In genomic region chr4:128832253-128832641, GRCh38 we compare ENCODE assay signal across 12 cellular contexts. TPM values are rescaled to one million over a fixed set of nuclear protein-coding genes. Genes with fewer than 3 reads are reported as not detected.
DNase-seq lines count a peak whose midpoint lies in the region; ATAC-seq, FAIRE-seq and TF ChIP-seq lines count a peak whose summit lies in the region.
"Had no signal": no experiment of that assay in that cellular context is flagged by ENCODE, and none has a peak within 500 bp of the region (broad histone marks: within the 10 kb centered on the region; RNA-seq: fewer than 3 reads in every experiment).

No MANE protein-coding gene starts in this region.

- H3K79me2 ChIP-seq in GM12878 (ENCODE audit: control insufficient read depth, insufficient read depth, low read length) (peaks cover 80% of the 10 kb centered on the region), osteoblast (ENCODE audit: insufficient read depth, low read length) (peaks cover 96% of the 10 kb centered on the region)

- no peaks in the 10 kb centered on the region for H3K9me3 ChIP-seq in GM12878 (replicated peaks; ENCODE audit: control insufficient read depth, insufficient read depth, low read length)
- H3K9me3 ChIP-seq in osteoblast (ENCODE audit: low read depth, low read length) = no peaks in the 10 kb centered on the region

- peak; percentile 17 for ATAC-seq in GM18868 (IDR thresholded peaks at IDR 0.05; ENCODE audit: unreplicated experiment)
- peak; percentile 21 for ATAC-seq in HG02840 (IDR thresholded peaks at IDR 0.05; ENCODE audit: low FRiP score, unreplicated experiment)
- ATAC-seq in GM12878 = peak; percentile 12
- ATAC-seq in HG02870 (IDR thresholded peaks at IDR 0.05; ENCODE audit: unreplicated experiment) = no peak
- ATAC-seq in HG03521 (IDR thresholded peaks at IDR 0.05; ENCODE audit: unreplicated experiment) = no peak

- DNase-seq in GM12878 (ENCODE audit: low read depth, low spot score) (no peak), osteoblast (ENCODE audit: insufficient read length, low spot score, missing footprints) (no peak), NCI-H2107 (lab: John Stamatoyannopoulos, UW) (no peak), iPS-NIHi11 (ENCODE audit: low spot score) (no peak)
- DNase-seq: activated CD4-positive, CD25-positive, alpha-beta regulatory T cell treated with anti-CD3 and anti-CD28 coated beads, Interleukin-2, amount 50 U/mL, for 72 hours; stimulated activated naive CD4-positive, alpha-beta T cell treated with Interleukin-2 at 50 U/mL for 16 hours had no signal

- no peak for TF ChIP-seq EP300 in GM12878 (IDR thresholded peaks at IDR 0.05; ENCODE audit: borderline replicate concordance in 1 of 2, control insufficient read depth in 1 of 2, low read depth in 2 of 2, low read length in 2 of 2)

- RAD21 ChIA-PET in GM12878 (lab: Charles Lee; ENCODE audit: unreplicated experiment) = interaction anchor here (0.7 to 6.3 kb wide), 18 partner anchors 8 to 263 kb away, joined by 3 to 111 read pairs (median 4); partner anchors contain the start of genes C4orf33 and SCLT1

- no TSS peak for BruUV-seq in GM12878 (replicated peaks; lab: Mats Ljungman, UMichigan)

- no peak for FAIRE-seq in GM12878 (lab: Jason Lieb, UNC)
- FAIRE-seq: D721Med had no signal

- WGBS in GM12878 (ENCODE audit: insufficient coverage, insufficient replicate concordance, low lambda C conversion rate, missing lambda C conversion rate) = 88% methylated on average over 1 of the region's 1 CpG

- no peak overlapping the region for H2AFZ ChIP-seq in GM12878 (ENCODE audit: control insufficient read depth, low read depth, low read length)
- H2AFZ ChIP-seq in osteoblast (ENCODE audit: low read length) = no peak overlapping the region

- peaks cover 8 to 32% of the 10 kb centered on the region in 2 experiments for H3K36me3 ChIP-seq in GM12878 (ENCODE audit: control insufficient read depth in 2 of 2, insufficient read depth in 2 of 2, low read length in 1 of 2)
- peaks cover 27% of the 10 kb centered on the region for H3K36me3 ChIP-seq in osteoblast (ENCODE audit: insufficient read depth, low read length)

- H3K4me2 ChIP-seq in GM12878 (ENCODE audit: control insufficient read depth, insufficient read depth) (peak overlapping the region; percentile 56), osteoblast (ENCODE audit: insufficient read depth, low read length) (no peak overlapping the region)

- H3K4me3 ChIP-seq in GM12878 = no peak overlapping the region
- H3K4me3 ChIP-seq in osteoblast (ENCODE audit: insufficient read depth, low read length) = no peak overlapping the region
- H3K4me3 ChIP-seq: lung had no signal

- H4K20me1 ChIP-seq in GM12878 (ENCODE audit: control insufficient read depth, insufficient read depth) (no peaks in the 10 kb centered on the region), osteoblast (ENCODE audit: insufficient read depth, low read length) (peaks cover 3% of the 10 kb centered on the region)

- in situ Hi-C loops in GM12878 (cut with MboI) = no loop called here

- POLR2A ChIA-PET in GM12878 (lab: Charles Lee) = interaction anchor here (0.7 to 1.5 kb wide), 7 partner anchors 11 to 261 kb away, joined by 3 to 16 read pairs (median 4); partner anchors contain the start of gene SCLT1

- SMC1A ChIA-PET in GM12878 (lab: Charles Lee; ENCODE audit: uncharacterized antibody, unreplicated experiment) = interaction anchor here (0.6 to 3.5 kb wide), 21 partner anchors 8 to 315 kb away, joined by 3 to 42 read pairs (median 4); no protein-coding TSS in a partner anchor

- no peak for TF ChIP-seq RAD21 in GM12878 (IDR thresholded peaks at IDR 0.05; ENCODE audit: insufficient read depth, low read depth, low read length)

- intact Hi-C loops in GM12878 (cut with micrococcal nuclease; ENCODE audit: unreplicated experiment) = no loop called here

- TF ChIP-seq CTCF in GM12878 (IDR thresholded peaks at IDR 0.05 in 2 of 3, conservative IDR thresholded peaks at IDR 0.05 in 1 of 3; ENCODE audit: control insufficient read depth in 2 of 3, extremely low read depth in 1 of 3, insufficient read depth in 1 of 3, low read depth in 3 of 3, low read length in 3 of 3) (no peak), osteoblast (IDR thresholded peaks at IDR 0.05; ENCODE audit: extremely low read depth, low read depth, low read length) (no peak)

- H3K27me3 ChIP-seq in GM12878 (replicated peaks in 1 of 2; ENCODE audit: control insufficient read depth in 2 of 2, insufficient read depth in 2 of 2, low read length in 1 of 2) (no peaks in the 10 kb centered on the region), osteoblast (ENCODE audit: insufficient read depth, low read length) (no peaks in the 10 kb centered on the region)

- no peak overlapping the region for H3K9ac ChIP-seq in GM12878 (ENCODE audit: control insufficient read depth, insufficient read depth, low read length)

- TF ChIP-seq POLR2A in GM12878 (IDR thresholded peaks at IDR 0.05; ENCODE audit: low read depth, low read length) = no peak

- CTCF ChIA-PET in GM12878 (lab: Yijun Ruan, JAX) = interaction anchor here (0.7 to 2.8 kb wide), 7 partner anchors 11 to 257 kb away, joined by 3 to 12 read pairs (median 4); partner anchors contain the start of gene JADE1

- H3K27ac ChIP-seq in GM12878 (ENCODE audit: control insufficient read depth, insufficient read depth) = peak overlapping the region; percentile 70; the same call in 1 of the 2 replicates
- H3K27ac ChIP-seq in osteoblast (ENCODE audit: low read depth, low read length) = peak overlapping the region; percentile 83

- H3K4me1 ChIP-seq in GM12878 (ENCODE audit: control insufficient read depth, insufficient read depth, low read length) (peaks cover 31% of the 10 kb centered on the region), osteoblast (ENCODE audit: insufficient read depth, low read length) (peaks cover 20% of the 10 kb centered on the region)

TF ChIP-seq in GM12878, 131 proteins besides CTCF, POLR2A, EP300 and RAD21:
- no peak for TF ChIP-seq WRNIP1 (IDR thresholded peaks at IDR 0.05; ENCODE audit: borderline replicate concordance, low read depth, low read length)
- no peak for TF ChIP-seq BHLHE40 (IDR thresholded peaks at IDR 0.05; ENCODE audit: borderline replicate concordance in 1 of 2, low read depth in 2 of 2, low read length in 1 of 2)
- TF ChIP-seq GATAD2B (conservative IDR thresholded peaks at IDR 0.05; ENCODE audit: low read depth) = 0 out of 2 replicates have a peak, but pooled peaks have one; percentile 25
- peak; percentile 76 for TF ChIP-seq SMARCA5 (IDR thresholded peaks at IDR 0.05)
- no peak for TF ChIP-seq RUNX3 (IDR thresholded peaks at IDR 0.05; ENCODE audit: low read length)
- TF ChIP-seq LARP7 (IDR thresholded peaks at IDR 0.05) = no peak

RNA-seq across cellular contexts. Expression of gene JADE1, which starts 22.7 kb away (rescaled TPM):
- total RNA-seq in GM12878 (2013; cell fraction: nucleolus; rRNA removed) = 38.3 and 39.7 TPM in 2 replicates
- total RNA-seq in GM12878 (2014; rRNA removed) (16.5 TPM in 2 replicates), GM12878 (2014; rRNA removed; fragmentation: Illumina TruSeq; extraction: Trizol) (17.2 and 17.8 TPM in 2 replicates), GM12878 (2021) (22.4 and 27.2 TPM in 2 replicates), osteoblast (25.3 and 26.4 TPM in 2 replicates)
- 9.6 TPM for polyA plus RNA-seq in GM12878 (2011; ENCODE audit: low read depth)
- polyA plus RNA-seq in GM12878 (2011; rRNA removed) (15.0 and 15.2 TPM in 2 replicates), GM12878 (2014; fragmentation: Illumina TruSeq; extraction: Trizol) (14.4 and 17.9 TPM in 2 replicates), GM12878 (2014; fragmentation: Nextera tagmentation; extraction: Ambion mirVana) (1 to 10 TPM; 5.9 to 6.3 TPM), GM12878 (2014; rRNA removed) (11.8 and 13.6 TPM in 2 replicates), GM12878 (2016; fragmentation: Nextera tagmentation; extraction: Ambion mirVana) (10 to 100 TPM; 18.6 to 19.4 TPM)
- 11.4 and 12.2 TPM in 2 replicates for polyA plus RNA-seq in GM12878 (2011; cell fraction: cytosol; rRNA removed)
- polyA plus RNA-seq in GM12878 (2011; cell fraction: nucleus; rRNA removed) = 20.8 and 25.7 TPM in 2 replicates
- polyA plus RNA-seq in GM12878 (2012) = 12.5 and 13.0 TPM in 2 replicates
- 25.3 and 25.9 TPM in 2 replicates for polyA minus RNA-seq in GM12878 (2011; rRNA and poly(A)+ RNA removed)
- 9.2 and 10.0 TPM in 2 replicates for polyA minus RNA-seq in GM12878 (2011; cell fraction: cytosol; rRNA and poly(A)+ RNA removed)
- polyA minus RNA-seq in GM12878 (2011; cell fraction: nucleus; rRNA and poly(A)+ RNA removed) = 11.4 and 23.8 TPM in 2 replicates

Comparison
In these comparisons a context has a peak if more than half of its experiments do, and no peak if none do; other contexts are left out.
1. ATAC-seq: peak in GM18868 (single experiment), HG02840 (single experiment) and GM12878 (single experiment); none in HG02870 (single experiment) and HG03521 (single experiment).